1 cellular context compared by ENCODE assay signal in the genomic region with DNA sequence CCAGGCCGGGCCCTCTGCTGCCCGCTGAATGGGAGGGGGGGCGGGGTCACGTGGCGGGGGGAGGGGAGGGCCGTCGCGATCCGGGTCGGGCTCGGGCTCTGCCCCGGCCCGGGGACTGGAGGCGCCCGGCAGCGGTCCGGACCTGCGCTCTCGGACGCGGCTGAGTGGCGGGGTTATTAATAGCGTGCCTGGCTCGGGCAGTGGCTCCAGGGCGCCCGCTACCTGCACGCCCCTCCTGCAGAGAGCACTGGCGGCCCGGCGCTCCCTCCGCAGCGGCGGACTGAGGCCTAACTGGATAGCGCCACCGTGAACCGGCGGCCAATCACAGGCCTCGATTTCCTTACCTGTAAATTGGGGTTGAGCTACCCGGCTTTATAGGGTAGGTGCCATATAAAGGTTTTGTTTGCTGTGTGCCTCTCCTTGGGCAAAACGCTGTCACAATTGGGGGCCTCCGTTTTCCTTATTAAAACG.
TF ChIP-seq lines count a peak whose summit lies in the region.

No MANE protein-coding gene starts in this region.

TF ChIP-seq in HepG2, 621 proteins besides CTCF, POLR2A, EP300 and RAD21 (continued from another document and continues in another):
- TF ChIP-seq KIAA2018 (CRISPR knock-in tag; IDR thresholded peaks at IDR 0.05; ENCODE audit: borderline replicate concordance) (no peak), ZNF292 (CRISPR knock-in tag; IDR thresholded peaks at IDR 0.05; ENCODE audit: borderline replicate concordance, low read depth) (no peak), ZNF17 (CRISPR knock-in tag; IDR thresholded peaks at IDR 0.05) (no peak), GATA4 (IDR thresholded peaks at IDR 0.05; ENCODE audit: borderline replicate concordance, low read depth) (no peak), TSC22D2 (CRISPR knock-in tag; IDR thresholded peaks at IDR 0.05; ENCODE audit: borderline replicate concordance) (no peak), KAT8 (CRISPR knock-in tag; IDR thresholded peaks at IDR 0.05) (no peak), LCORL (IDR thresholded peaks at IDR 0.05) (no peak), LCORL (CRISPR knock-in tag; IDR thresholded peaks at IDR 0.05) (peak; percentile 37; the same call in 1 of the 2 replicates), ZMYM3 (CRISPR knock-in tag; IDR thresholded peaks at IDR 0.05) (peak; percentile 50; the same call in 1 of the 2 replicates), POLR2AphosphoS5 (IDR thresholded peaks at IDR 0.05; ENCODE audit: low read depth, low read length) (no peak), TARDBP (CRISPR knock-in tag; IDR thresholded peaks at IDR 0.05) (0 out of 2 replicates have a peak, but pooled peaks have one; percentile 27), USF2 (IDR thresholded peaks at IDR 0.05; ENCODE audit: low read depth, low read length) (no peak), USF2 (CRISPR knock-in tag; IDR thresholded peaks at IDR 0.05; ENCODE audit: borderline replicate concordance) (no peak), ETV6 (CRISPR knock-in tag; conservative IDR thresholded peaks at IDR 0.05) (no peak), SNAI1 (CRISPR knock-in tag; IDR thresholded peaks at IDR 0.05; ENCODE audit: borderline replicate concordance) (no peak), RXRB (CRISPR knock-in tag; IDR thresholded peaks at IDR 0.05; ENCODE audit: borderline replicate concordance) (no peak), ZNF3 (CRISPR knock-in tag; IDR thresholded peaks at IDR 0.05) (no peak), FUBP1 (CRISPR knock-in tag; IDR thresholded peaks at IDR 0.05; ENCODE audit: borderline replicate concordance) (no peak), ZNF460 (CRISPR knock-in tag; IDR thresholded peaks at IDR 0.05; ENCODE audit: borderline replicate concordance) (no peak), MAFF (IDR thresholded peaks at IDR 0.05; ENCODE audit: low read depth, low read length) (no peak), TOE1 (CRISPR knock-in tag; IDR thresholded peaks at IDR 0.05) (no peak), TCF7 (IDR thresholded peaks at IDR 0.05; ENCODE audit: low read depth) (no peak), FOXO1 (CRISPR knock-in tag; IDR thresholded peaks at IDR 0.05) (no peak), PATZ1 (CRISPR knock-in tag; IDR thresholded peaks at IDR 0.05) (peak; percentile 14; the same call in 1 of the 2 replicates), LRRFIP1 (CRISPR knock-in tag; conservative IDR thresholded peaks at IDR 0.05) (no peak), NCOA5 (CRISPR knock-in tag; IDR thresholded peaks at IDR 0.05) (no peak), ZNF790 (CRISPR knock-in tag; IDR thresholded peaks at IDR 0.05; ENCODE audit: borderline replicate concordance) (no peak), SETDB1 (CRISPR knock-in tag; IDR thresholded peaks at IDR 0.05; ENCODE audit: borderline replicate concordance) (no peak)
- TF ChIP-seq, protein P1, sequence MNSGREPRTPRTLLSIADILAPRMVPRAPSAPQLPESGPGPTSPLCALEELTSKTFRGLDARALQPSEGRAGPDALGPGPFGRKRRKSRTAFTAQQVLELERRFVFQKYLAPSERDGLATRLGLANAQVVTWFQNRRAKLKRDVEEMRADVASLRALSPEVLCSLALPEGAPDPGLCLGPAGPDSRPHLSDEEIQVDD (CRISPR knock-in tag; IDR thresholded peaks at IDR 0.05; ENCODE audit: borderline replicate concordance) = no peak
- TF ChIP-seq, protein P2, sequence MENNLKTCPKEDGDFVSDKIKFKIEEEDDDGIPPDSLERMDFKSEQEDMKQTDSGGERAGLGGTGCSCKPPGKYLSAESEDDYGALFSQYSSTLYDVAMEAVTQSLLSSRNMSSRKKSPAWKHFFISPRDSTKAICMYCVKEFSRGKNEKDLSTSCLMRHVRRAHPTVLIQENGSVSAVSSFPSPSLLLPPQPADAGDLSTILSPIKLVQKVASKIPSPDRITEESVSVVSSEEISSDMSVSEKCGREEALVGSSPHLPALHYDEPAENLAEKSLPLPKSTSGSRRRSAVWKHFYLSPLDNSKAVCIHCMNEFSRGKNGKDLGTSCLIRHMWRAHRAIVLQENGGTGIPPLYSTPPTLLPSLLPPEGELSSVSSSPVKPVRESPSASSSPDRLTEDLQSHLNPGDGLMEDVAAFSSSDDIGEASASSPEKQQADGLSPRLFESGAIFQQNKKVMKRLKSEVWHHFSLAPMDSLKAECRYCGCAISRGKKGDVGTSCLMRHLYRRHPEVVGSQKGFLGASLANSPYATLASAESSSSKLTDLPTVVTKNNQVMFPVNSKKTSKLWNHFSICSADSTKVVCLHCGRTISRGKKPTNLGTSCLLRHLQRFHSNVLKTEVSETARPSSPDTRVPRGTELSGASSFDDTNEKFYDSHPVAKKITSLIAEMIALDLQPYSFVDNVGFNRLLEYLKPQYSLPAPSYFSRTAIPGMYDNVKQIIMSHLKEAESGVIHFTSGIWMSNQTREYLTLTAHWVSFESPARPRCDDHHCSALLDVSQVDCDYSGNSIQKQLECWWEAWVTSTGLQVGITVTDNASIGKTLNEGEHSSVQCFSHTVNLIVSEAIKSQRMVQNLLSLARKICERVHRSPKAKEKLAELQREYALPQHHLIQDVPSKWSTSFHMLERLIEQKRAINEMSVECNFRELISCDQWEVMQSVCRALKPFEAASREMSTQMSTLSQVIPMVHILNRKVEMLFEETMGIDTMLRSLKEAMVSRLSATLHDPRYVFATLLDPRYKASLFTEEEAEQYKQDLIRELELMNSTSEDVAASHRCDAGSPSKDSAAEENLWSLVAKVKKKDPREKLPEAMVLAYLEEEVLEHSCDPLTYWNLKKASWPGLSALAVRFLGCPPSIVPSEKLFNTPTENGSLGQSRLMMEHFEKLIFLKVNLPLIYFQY (CRISPR knock-in tag; IDR thresholded peaks at IDR 0.05; ENCODE audit: borderline replicate concordance) = no peak
- TF ChIP-seq, protein P3, sequence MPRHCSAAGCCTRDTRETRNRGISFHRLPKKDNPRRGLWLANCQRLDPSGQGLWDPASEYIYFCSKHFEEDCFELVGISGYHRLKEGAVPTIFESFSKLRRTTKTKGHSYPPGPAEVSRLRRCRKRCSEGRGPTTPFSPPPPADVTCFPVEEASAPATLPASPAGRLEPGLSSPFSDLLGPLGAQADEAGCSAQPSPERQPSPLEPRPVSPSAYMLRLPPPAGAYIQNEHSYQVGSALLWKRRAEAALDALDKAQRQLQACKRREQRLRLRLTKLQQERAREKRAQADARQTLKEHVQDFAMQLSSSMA (CRISPR knock-in tag; IDR thresholded peaks at IDR 0.05) = no peak
- TF ChIP-seq, protein P4, sequence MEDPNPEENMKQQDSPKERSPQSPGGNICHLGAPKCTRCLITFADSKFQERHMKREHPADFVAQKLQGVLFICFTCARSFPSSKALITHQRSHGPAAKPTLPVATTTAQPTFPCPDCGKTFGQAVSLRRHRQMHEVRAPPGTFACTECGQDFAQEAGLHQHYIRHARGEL (CRISPR knock-in tag; IDR thresholded peaks at IDR 0.05) = no peak
